19 cellular contexts compared by ENCODE assay signal in genomic region chr10:49093922-49094321, GRCh38. TPM values are rescaled to one million over a fixed set of nuclear protein-coding genes. Genes with fewer than 3 reads are reported as not detected.
DNase-seq lines count a peak whose midpoint lies in the region; ATAC-seq and TF ChIP-seq lines count a peak whose summit lies in the region.
"Had no signal": no experiment of that assay in that cellular context is flagged by ENCODE, and none has a peak within 500 bp of the region (broad histone marks: within the 10 kb centered on the region; RNA-seq: fewer than 3 reads in every experiment).

No MANE protein-coding gene starts in this region.

- peaks cover 7% of the 10 kb centered on the region for H3K27me3 Mint-ChIP-seq in neural progenitor cell (ENCODE audit: insufficient read depth, low read depth)
- H3K27me3 Mint-ChIP-seq in MCF 10A (ENCODE audit: insufficient read depth, unreplicated experiment) = peaks cover 42% of the 10 kb centered on the region

- no peaks in the 10 kb centered on the region for H3K79me2 ChIP-seq in neural progenitor cell (ENCODE audit: low read depth)

- CTCF ChIA-PET in MCF 10A (lab: Yijun Ruan, JAX) = interaction anchor here (0.6 to 0.9 kb wide), 2 partner anchors 38 to 67 kb away, joined by 3 read pairs; no protein-coding TSS in a partner anchor

- peak; percentile 11 for DNase-seq in ecto neural progenitor cell (ENCODE audit: low spot score)
- peak; percentile 68 for DNase-seq in mesenteric fat pad (ENCODE audit: low spot score)
- no peak for DNase-seq in neural progenitor cell (ENCODE audit: low spot score)
- peak; percentile 37 for DNase-seq in upper lobe of right lung
- no peak for DNase-seq in MCF 10A (ENCODE audit: unreplicated experiment)
- DNase-seq in stimulated activated naive CD8-positive, alpha-beta T cell treated with anti-CD3 and anti-CD28 coated beads, Interleukin-15, Interleukin-2, amounts not matched to agents 100 U/mL and 50 U/mL, for 24 hours = no peak
- DNase-seq: ACHN; BE2C; C1 segment of cervical spinal cord; CD4-positive, CD25-positive, alpha-beta regulatory T cell; CD8-positive, alpha-beta memory T cell; COR-L47; GOT3; H7; HFFc6 had no signal

- BruUV-seq in MCF 10A (replicated peaks; lab: Mats Ljungman, UMichigan) = no TSS peak

- POLR2A ChIA-PET in MCF 10A (lab: Yijun Ruan, JAX) = no interaction called here

- no peak overlapping the region for H3K9ac ChIP-seq in neural progenitor cell

- H3K36me3 ChIP-seq in neural progenitor cell = no peaks in the 10 kb centered on the region
- H3K36me3 ChIP-seq in upper lobe of right lung = no peaks in the 10 kb centered on the region
- H3K36me3 ChIP-seq: BE2C had no signal

- ATAC-seq in upper lobe of right lung (no peak), GM18858 (IDR thresholded peaks at IDR 0.05; ENCODE audit: unreplicated experiment) (no peak)
- no peak for ATAC-seq in stimulated activated naive CD8-positive, alpha-beta T cell treated with anti-CD3 and anti-CD28 coated beads, Interleukin-15, Interleukin-2, amounts not matched to agents 100 U/mL and 50 U/mL, for 24 hours
- ATAC-seq: HCT116, HepG2 had no signal

- no peaks in the 10 kb centered on the region for H3K27me3 ChIP-seq in neural progenitor cell
- no peaks in the 10 kb centered on the region for H3K27me3 ChIP-seq in upper lobe of right lung
- H3K27me3 ChIP-seq: BE2C had no signal

- H3K9me3 Mint-ChIP-seq in neural progenitor cell (peaks cover 4% of the 10 kb centered on the region), MCF 10A (ENCODE audit: unreplicated experiment) (no peaks in the 10 kb centered on the region)
- H3K9me3 Mint-ChIP-seq: HFFc6 had no signal

- no peaks in the 10 kb centered on the region for H3K36me3 Mint-ChIP-seq in neural progenitor cell
- no peaks in the 10 kb centered on the region for H3K36me3 Mint-ChIP-seq in MCF 10A (ENCODE audit: insufficient read depth, unreplicated experiment)
- H3K36me3 Mint-ChIP-seq: CD4-positive, CD25-positive, alpha-beta regulatory T cell; CD8-positive, alpha-beta memory T cell; IgD-negative memory B cell had no signal

- no peak overlapping the region for H3K27ac ChIP-seq in neural progenitor cell
- no peak overlapping the region for H3K27ac ChIP-seq in upper lobe of right lung

- H3F3A ChIP-seq in neural progenitor cell (ENCODE audit: low read depth) = no peaks in the 10 kb centered on the region

- TF ChIP-seq CTCF in neural progenitor cell (IDR thresholded peaks at IDR 0.05) = no peak
- TF ChIP-seq CTCF in upper lobe of right lung (IDR thresholded peaks at IDR 0.05) = no peak
- TF ChIP-seq CTCF in MCF 10A (IDR thresholded peaks at IDR 0.05; ENCODE audit: unreplicated experiment) = no peak

- peaks cover 4% of the 10 kb centered on the region for H3K4me1 ChIP-seq in neural progenitor cell
- peaks cover 26% of the 10 kb centered on the region for H3K4me1 ChIP-seq in upper lobe of right lung
- H3K4me1 ChIP-seq: BE2C had no signal

- peaks cover 40% of the 10 kb centered on the region for H3K4me1 Mint-ChIP-seq in neural progenitor cell
- H3K4me1 Mint-ChIP-seq in MCF 10A (ENCODE audit: insufficient read depth, unreplicated experiment) = no peaks in the 10 kb centered on the region
- H3K4me1 Mint-ChIP-seq: CD4-positive, CD25-positive, alpha-beta regulatory T cell; CD8-positive, alpha-beta memory T cell; IgD-negative memory B cell had no signal

- H3K4me3 ChIP-seq in neural progenitor cell = no peak overlapping the region
- H3K4me3 ChIP-seq in upper lobe of right lung = no peak overlapping the region

- H3K27ac Mint-ChIP-seq in neural progenitor cell = peak overlapping the region; percentile 67
- no peak overlapping the region for H3K27ac Mint-ChIP-seq in MCF 10A (ENCODE audit: low read depth, unreplicated experiment)
- H3K27ac Mint-ChIP-seq: CD4-positive, CD25-positive, alpha-beta regulatory T cell; CD8-positive, alpha-beta memory T cell; HFFc6; IgD-negative memory B cell had no signal

- H4K20me1 ChIP-seq in neural progenitor cell (ENCODE audit: low read depth) = no peaks in the 10 kb centered on the region

- H3K4me3 Mint-ChIP-seq in neural progenitor cell (peak overlapping the region; percentile 16), MCF 10A (ENCODE audit: unreplicated experiment) (no peak overlapping the region)
- H3K4me3 Mint-ChIP-seq: CD8-positive, alpha-beta memory T cell; HFFc6; IgD-negative memory B cell had no signal

- intact Hi-C loops in upper lobe of right lung (cut with DNase I) = no loop called here
- intact Hi-C loops in MCF 10A (cut with micrococcal nuclease) = no loop called here

- no peak overlapping the region for H2AFZ ChIP-seq in neural progenitor cell (replicated peaks)

- no peaks in the 10 kb centered on the region for H3K9me3 ChIP-seq in neural progenitor cell (ENCODE audit: low read depth)
- H3K9me3 ChIP-seq in upper lobe of right lung = no peaks in the 10 kb centered on the region
- H3K9me3 ChIP-seq: BE2C had no signal

- H3K4me2 ChIP-seq in neural progenitor cell = no peak overlapping the region

RNA-seq across cellular contexts. Expression of gene VSTM4, which starts 21.4 kb away (rescaled TPM):
- 41.7 TPM for total RNA-seq in mesenteric fat pad
- 0.92 and 1.2 TPM in 2 replicates for total RNA-seq in neural progenitor cell (ENCODE audit: low replicate concordance)
- 19.5 TPM for total RNA-seq in upper lobe of right lung
- not detected in 2 replicates for total RNA-seq in MCF 10A (2022)
- total RNA-seq: CD4-positive, CD25-positive, alpha-beta regulatory T cell; HepG2 had no signal

RNA-seq across cellular contexts. Expression of gene FAM170B, which starts 39.9 kb away (rescaled TPM):
- total RNA-seq in mesenteric fat pad (not detected), neural progenitor cell (ENCODE audit: low replicate concordance) (not detected in 2 replicates), upper lobe of right lung (not detected), MCF 10A (2022) (not detected in 2 replicates)
- total RNA-seq: CD4-positive, CD25-positive, alpha-beta regulatory T cell; CD8-positive, alpha-beta memory T cell; H7; HepG2; HFFc6 had no signal

Comparison
In these comparisons a context has a peak if more than half of its experiments do, and no peak if none do; other contexts are left out.
1. DNase-seq: peak in ecto neural progenitor cell (single experiment), mesenteric fat pad (single experiment) and upper lobe of right lung (single experiment); none in neural progenitor cell (single experiment), MCF 10A (single experiment) and stimulated activated naive CD8-positive, alpha-beta T cell treated with anti-CD3 and anti-CD28 coated beads, Interleukin-15, Interleukin-2, amounts not matched to agents 100 U/mL and 50 U/mL, for 24 hours (single experiment).